In the genomic region with DNA sequence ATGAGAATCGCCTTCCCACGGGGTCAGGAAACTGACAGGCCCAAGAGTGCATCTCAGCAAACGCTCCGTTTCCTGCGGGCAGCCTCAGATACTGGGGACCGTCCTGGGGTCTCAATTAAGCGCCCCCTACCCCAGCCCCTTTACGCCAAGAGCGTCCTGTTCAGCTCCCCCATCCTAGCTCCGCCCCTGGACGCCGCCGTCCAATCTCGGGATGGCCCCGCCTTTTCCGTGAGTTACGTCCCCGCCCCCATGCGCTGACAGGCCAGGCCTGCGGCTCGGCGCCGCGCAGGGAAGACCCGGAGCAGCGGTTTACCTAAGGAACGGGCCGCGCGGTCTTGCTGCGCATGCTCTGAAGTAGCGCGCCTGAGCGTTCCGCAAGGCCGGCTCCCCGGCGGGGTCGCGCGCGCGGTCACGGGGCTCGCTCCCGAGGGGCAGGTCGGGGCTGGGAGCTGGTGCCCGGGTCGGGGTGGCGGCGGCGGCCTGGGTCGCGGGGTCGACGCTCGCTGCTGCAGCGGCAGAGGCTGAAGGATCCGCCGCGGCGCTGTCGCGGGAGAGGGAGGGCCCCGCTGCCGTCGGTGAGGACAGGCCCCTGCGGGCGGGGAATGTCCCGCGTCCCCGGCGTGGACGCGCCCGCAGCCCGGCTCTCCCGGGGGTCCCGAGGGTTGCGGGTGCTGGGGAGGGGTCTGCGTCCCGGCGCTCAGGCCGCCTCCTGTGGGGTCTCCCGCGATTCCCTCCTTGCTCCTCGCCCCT, we compare ENCODE assay signal across 8 cellular contexts. TPM values are rescaled to one million over a fixed set of nuclear protein-coding genes. Genes with fewer than 3 reads are reported as not detected.
DNase-seq lines count a peak whose midpoint lies in the region; ATAC-seq and TF ChIP-seq lines count a peak whose summit lies in the region.

A gene with protein sequence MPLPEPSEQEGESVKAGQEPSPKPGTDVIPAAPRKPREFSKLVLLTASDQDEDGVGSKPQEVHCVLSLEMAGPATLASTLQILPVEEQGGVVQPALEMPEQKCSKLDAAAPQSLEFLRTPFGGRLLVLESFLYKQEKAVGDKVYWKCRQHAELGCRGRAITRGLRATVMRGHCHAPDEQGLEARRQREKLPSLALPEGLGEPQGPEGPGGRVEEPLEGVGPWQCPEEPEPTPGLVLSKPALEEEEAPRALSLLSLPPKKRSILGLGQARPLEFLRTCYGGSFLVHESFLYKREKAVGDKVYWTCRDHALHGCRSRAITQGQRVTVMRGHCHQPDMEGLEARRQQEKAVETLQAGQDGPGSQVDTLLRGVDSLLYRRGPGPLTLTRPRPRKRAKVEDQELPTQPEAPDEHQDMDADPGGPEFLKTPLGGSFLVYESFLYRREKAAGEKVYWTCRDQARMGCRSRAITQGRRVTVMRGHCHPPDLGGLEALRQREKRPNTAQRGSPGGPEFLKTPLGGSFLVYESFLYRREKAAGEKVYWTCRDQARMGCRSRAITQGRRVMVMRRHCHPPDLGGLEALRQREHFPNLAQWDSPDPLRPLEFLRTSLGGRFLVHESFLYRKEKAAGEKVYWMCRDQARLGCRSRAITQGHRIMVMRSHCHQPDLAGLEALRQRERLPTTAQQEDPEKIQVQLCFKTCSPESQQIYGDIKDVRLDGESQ (plus strand): TSS at position 352 of the 750 bp plus-strand sequence. CDS start 17,755 bp downstream, outside the sequence.

- peak within 1 kb of the TSS; percentile 86 for H3K4me3 Mint-ChIP-seq in HFFc6

- peak within 1 kb of the TSS; percentile 97 for H2AFZ ChIP-seq in neuron (ENCODE audit: low read depth, low read length)

- H3K9me3 ChIP-seq in neuron (ENCODE audit: low read length), result no peaks in the 10 kb centered on the region

- H3K36me3 Mint-ChIP-seq in HFFc6 (ENCODE audit: low read depth), result 0 out of 2 replicates have a peak, but pooled peaks cover 4% of the 10 kb centered on the region

- H3K27me3 Mint-ChIP-seq in HFFc6 (ENCODE audit: insufficient read depth), result no peaks in the 10 kb centered on the region

- DNase-seq in GM04503 (ENCODE audit: low read depth) (peak; percentile 73), HFFc6 (peak; percentile 94), NAMALWA (ENCODE audit: low spot score) (peak; percentile 98), SK-MEL-5 (ENCODE audit: low read depth, low spot score) (peak; percentile 95), foreskin keratinocyte (peak; percentile 81 to 89), stromal cell of bone marrow (ENCODE audit: low read depth) (peak; percentile 94)
- peak; percentile 99 for DNase-seq in activated naive CD4-positive, alpha-beta T cell treated with Interleukin-2 at 50 U/mL for 16 hours

- no peaks in the 10 kb centered on the region for H3K9me3 Mint-ChIP-seq in HFFc6

- H3K27me3 ChIP-seq in foreskin keratinocyte (no peaks in the 10 kb centered on the region), neuron (ENCODE audit: insufficient read depth, low read length) (no peaks in the 10 kb centered on the region)

- H3K4me3 ChIP-seq in neuron (ENCODE audit: low read length), result peak within 1 kb of the TSS; percentile 90

- ATAC-seq in foreskin keratinocyte, result peak; percentile 86

- peak within 1 kb of the TSS; percentile 21 for H3K27ac ChIP-seq in foreskin keratinocyte

- peaks cover 46% of the 10 kb centered on the region for H3K4me1 Mint-ChIP-seq in HFFc6 (ENCODE audit: low read depth)

- peaks cover 15% of the 10 kb centered on the region for H3K36me3 ChIP-seq in neuron (ENCODE audit: insufficient read depth, low read length)

- peak within 1 kb of the TSS; percentile 93 for H3K27ac Mint-ChIP-seq in HFFc6

- TF ChIP-seq CTCF in HFFc6 (IDR thresholded peaks at IDR 0.05) (no peak), foreskin keratinocyte (conservative IDR thresholded peaks at IDR 0.05) (no peak)

- in situ Hi-C loops in SK-MEL-5 (cut with HindIII; ENCODE audit: low pct_unique_long_range_greater_than_20kb, low sequenced_read_pairs), result no loop called here

- H3K4me1 ChIP-seq in foreskin keratinocyte (peaks cover 16% of the 10 kb centered on the region), neuron (ENCODE audit: insufficient read depth, low read length) (peaks cover 11% of the 10 kb centered on the region)

RNA-seq across cellular contexts. Expression of the gene that starts here (rescaled TPM):
- 10 to 100 TPM; 30.3 to 34.9 (median 33.7) TPM for total RNA-seq in HFFc6 (2021; fragmentation: NEBNext Ultra II Directional; extraction: Animal tissue kit (Norgen Biotek cat#: 25700))
- total RNA-seq in SK-MEL-5 (2014; rRNA removed; shearing (Covaris generic)), result 19.3 and 25.8 TPM in 2 replicates
- polyA plus RNA-seq in SK-MEL-5 (2015; cell fraction: cytosol; rRNA removed), result 31.1 and 34.1 TPM in 2 replicates
- 87.6 and 88.5 TPM in 2 replicates for polyA plus RNA-seq in SK-MEL-5 (2015; cell fraction: nucleus; rRNA removed)
- 28.5 and 29.7 TPM in 2 replicates for total RNA-seq in foreskin keratinocyte
- polyA plus RNA-seq in foreskin keratinocyte, result 35.4 and 43.9 TPM in 2 replicates

Comparison
In these comparisons a context has a peak if more than half of its experiments do, and no peak if none do; other contexts are left out.
1. Peak in every context shown above with its lines: DNase-seq, ATAC-seq, H3K4me3 ChIP-seq and H3K27ac ChIP-seq.